ENCODE assay signal across 24 cellular contexts in the genomic region with DNA sequence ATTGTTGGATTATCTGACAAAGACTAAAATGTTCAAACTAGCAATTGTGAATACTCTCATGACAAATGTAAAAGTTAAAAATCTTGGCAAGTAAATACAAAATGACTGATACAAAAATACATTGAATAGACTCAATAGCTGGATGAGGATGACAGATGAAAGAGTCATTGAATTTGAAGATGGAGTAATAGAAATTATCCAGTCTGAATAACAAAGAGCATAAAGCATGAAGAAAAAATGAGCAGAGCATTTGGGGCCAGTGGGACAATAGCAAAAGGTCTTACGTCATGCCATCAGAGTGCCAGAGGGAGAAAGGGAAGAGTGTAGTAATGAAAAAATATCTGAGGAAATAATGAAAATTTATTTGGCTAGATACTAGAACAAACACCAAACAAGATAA.
"Had no signal": no experiment of that assay in that cellular context is flagged by ENCODE, and none has a peak within 500 bp of the region (broad histone marks: within the 10 kb centered on the region; RNA-seq: fewer than 3 reads in every experiment).

No MANE protein-coding gene starts in this region.

- FAIRE-seq: colon, endothelial cell of umbilical vein, islet of Langerhans, keratinocyte had no signal

- DNase-seq: dermis blood vessel endothelial cell; dorsolateral prefrontal cortex; effector CD4-positive, alpha-beta T cell; effector memory CD4-positive, alpha-beta T cell; foreskin fibroblast; foreskin melanocyte; gastrocnemius medialis; glutamatergic neuron; head of caudate nucleus; heart right ventricle; hippocampal formation; left cardiac atrium; left lung; left ventricle myocardium superior; lower lobe of right lung; mesenchymal stem cell; mucosa of descending colon; naive B cell had no signal

- ATAC-seq: gastrocnemius medialis, heart right ventricle, left cardiac atrium, left lung, left ventricle myocardium superior, lower lobe of right lung, mucosa of descending colon had no signal

- H3K36me3 ChIP-seq: esophagus muscularis mucosa, gastrocnemius medialis, heart right ventricle, left lung, lower lobe of right lung had no signal

- H3K9me3 ChIP-seq: gastrocnemius medialis, left lung, lower lobe of right lung, mucosa of descending colon had no signal

- H3K27me3 ChIP-seq: dorsolateral prefrontal cortex, esophagus muscularis mucosa, gastrocnemius medialis, heart right ventricle, left lung had no signal

- H3K4me1 ChIP-seq: esophagus muscularis mucosa, gastrocnemius medialis, heart right ventricle, left lung, lower lobe of right lung had no signal

- H3K4me3 ChIP-seq: coronary artery, dorsolateral prefrontal cortex, esophagus muscularis mucosa, gastrocnemius medialis, heart right ventricle, left lung, lower lobe of right lung, mucosa of descending colon had no signal
